ENCODE assay signal across 1 cellular context in genomic region chr12:81329088-81329487, GRCh38.
A peak's percentile ranks its signal among the peaks of the same experiment; 100 is the strongest.
TF ChIP-seq lines count a peak whose summit lies in the region.

No MANE protein-coding gene starts in this region.

TF ChIP-seq in GM12878, 131 proteins besides CTCF, POLR2A, EP300 and RAD21 (continued from another document):
- TF ChIP-seq, protein P1, sequence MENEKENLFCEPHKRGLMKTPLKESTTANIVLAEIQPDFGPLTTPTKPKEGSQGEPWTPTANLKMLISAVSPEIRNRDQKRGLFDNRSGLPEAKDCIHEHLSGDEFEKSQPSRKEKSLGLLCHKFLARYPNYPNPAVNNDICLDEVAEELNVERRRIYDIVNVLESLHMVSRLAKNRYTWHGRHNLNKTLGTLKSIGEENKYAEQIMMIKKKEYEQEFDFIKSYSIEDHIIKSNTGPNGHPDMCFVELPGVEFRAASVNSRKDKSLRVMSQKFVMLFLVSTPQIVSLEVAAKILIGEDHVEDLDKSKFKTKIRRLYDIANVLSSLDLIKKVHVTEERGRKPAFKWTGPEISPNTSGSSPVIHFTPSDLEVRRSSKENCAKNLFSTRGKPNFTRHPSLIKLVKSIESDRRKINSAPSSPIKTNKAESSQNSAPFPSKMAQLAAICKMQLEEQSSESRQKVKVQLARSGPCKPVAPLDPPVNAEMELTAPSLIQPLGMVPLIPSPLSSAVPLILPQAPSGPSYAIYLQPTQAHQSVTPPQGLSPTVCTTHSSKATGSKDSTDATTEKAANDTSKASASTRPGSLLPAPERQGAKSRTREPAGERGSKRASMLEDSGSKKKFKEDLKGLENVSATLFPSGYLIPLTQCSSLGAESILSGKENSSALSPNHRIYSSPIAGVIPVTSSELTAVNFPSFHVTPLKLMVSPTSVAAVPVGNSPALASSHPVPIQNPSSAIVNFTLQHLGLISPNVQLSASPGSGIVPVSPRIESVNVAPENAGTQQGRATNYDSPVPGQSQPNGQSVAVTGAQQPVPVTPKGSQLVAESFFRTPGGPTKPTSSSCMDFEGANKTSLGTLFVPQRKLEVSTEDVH (IDR thresholded peaks at IDR 0.05; ENCODE audit: low read depth, partially characterized antibody) = no peak
- no peak for TF ChIP-seq GABPA (IDR thresholded peaks at IDR 0.05; ENCODE audit: low read depth)
- TF ChIP-seq ATF7 (IDR thresholded peaks at IDR 0.05; ENCODE audit: low read depth) = no peak
- peak; percentile 18; the same call in 1 of the 2 replicates for TF ChIP-seq SMC3 (IDR thresholded peaks at IDR 0.05; ENCODE audit: borderline replicate concordance, low read length)
